Comparison of ENCODE assay signal across 14 cellular contexts in genomic region chr6:70375882-70376281, GRCh38. TPM values are rescaled to one million over a fixed set of nuclear protein-coding genes. Genes with fewer than 3 reads are reported as not detected.
DNase-seq lines count a peak whose midpoint lies in the region; ATAC-seq, FAIRE-seq and TF ChIP-seq lines count a peak whose summit lies in the region.
"Had no signal": no experiment of that assay in that cellular context is flagged by ENCODE, and none has a peak within 500 bp of the region (broad histone marks: within the 10 kb centered on the region; RNA-seq: fewer than 3 reads in every experiment).

No MANE protein-coding gene starts in this region.

- no peak overlapping the region for H3K27ac Mint-ChIP-seq in HFFc6
- no peak overlapping the region for H3K27ac Mint-ChIP-seq in WTC11
- H3K27ac Mint-ChIP-seq in naive thymus-derived CD8-positive, alpha-beta T cell, result no peak overlapping the region
- H3K27ac Mint-ChIP-seq: activated naive CD4-positive, alpha-beta T cell treated with anti-CD3 and anti-CD28 coated beads, Interleukin-2, amount 50 U/mL, for 72 hours; nephron progenitor cell; stimulated activated naive B cell treated with anti-CD40 and anti-IgM and Interleukin-4, amounts not matched to agents 10 μg/mL and 1 μg/mL and 100 μg/mL, for 72 hours had no signal

- no peaks in the 10 kb centered on the region for H3K79me2 ChIP-seq in keratinocyte (ENCODE audit: control insufficient read depth, insufficient read depth, low read length)

- ATAC-seq in WTC11 (peak; percentile 87), HG03159 (IDR thresholded peaks at IDR 0.05; ENCODE audit: unreplicated experiment) (no peak), upper lobe of left lung (ENCODE audit: low FRiP score in 2 of 2) (no peak)
- no peak for ATAC-seq in naive thymus-derived CD8-positive, alpha-beta T cell
- ATAC-seq: activated naive CD4-positive, alpha-beta T cell treated with anti-CD3 and anti-CD28 coated beads, Interleukin-2, amount 50 U/mL, for 72 hours; stimulated activated naive B cell treated with anti-CD40 and anti-IgM and Interleukin-4, amounts not matched to agents 10 μg/mL and 1 μg/mL and 100 μg/mL, for 72 hours had no signal

- H3K4me2 ChIP-seq in keratinocyte (ENCODE audit: control insufficient read depth, extremely low read depth, insufficient read depth, low read depth, low read length), result no peak overlapping the region

- 87% methylated on average over 10 of the region's 10 CpGs for WGBS in upper lobe of left lung, 2 donors

- H3K4me3 Mint-ChIP-seq in HFFc6 (no peak overlapping the region), WTC11 (no peak overlapping the region)
- no peak overlapping the region for H3K4me3 Mint-ChIP-seq in naive thymus-derived CD8-positive, alpha-beta T cell
- H3K4me3 Mint-ChIP-seq: nephron progenitor cell; stimulated activated naive B cell treated with anti-CD40 and anti-IgM and Interleukin-4, amounts not matched to agents 10 μg/mL and 1 μg/mL and 100 μg/mL, for 72 hours had no signal

- intact Hi-C loops in tibial artery (cut with DNase I; ENCODE audit: low total_unique reads), result no loop called here

- H3K9me3 ChIP-seq in keratinocyte (ENCODE audit: control insufficient read depth, low read depth, low read length) (no peaks in the 10 kb centered on the region), upper lobe of left lung (no peaks in the 10 kb centered on the region), tibial artery (no peaks in the 10 kb centered on the region)

- H3K36me3 ChIP-seq in keratinocyte (ENCODE audit: control insufficient read depth in 2 of 2, extremely low read depth in 1 of 2, insufficient read depth in 2 of 2, low read length in 2 of 2) (no peaks in the 10 kb centered on the region), upper lobe of left lung (no peaks in the 10 kb centered on the region), tibial artery (no peaks in the 10 kb centered on the region)

- H2AFZ ChIP-seq in keratinocyte (ENCODE audit: control insufficient read depth, low read length), result no peak overlapping the region

- no peaks in the 10 kb centered on the region for H4K20me1 ChIP-seq in keratinocyte (ENCODE audit: control insufficient read depth, extremely low read depth, insufficient read depth, low read length)

- H3K27ac ChIP-seq in keratinocyte (ENCODE audit: control insufficient read depth, insufficient read depth, low read length) (no peak overlapping the region), upper lobe of left lung (no peak overlapping the region), tibial artery (no peak overlapping the region)

- H3K9ac ChIP-seq in keratinocyte (ENCODE audit: control insufficient read depth, extremely low read depth, insufficient read depth, low read length), result no peak overlapping the region

- dilution Hi-C loops in keratinocyte (cut with MboI; ENCODE audit: extremely low pct_ligation_motif_present, low sequenced_read_pairs), result no loop called here

- H3K36me3 Mint-ChIP-seq in HFFc6 (ENCODE audit: low read depth) (no peaks in the 10 kb centered on the region), WTC11 (no peaks in the 10 kb centered on the region)
- no peaks in the 10 kb centered on the region for H3K36me3 Mint-ChIP-seq in naive thymus-derived CD8-positive, alpha-beta T cell
- H3K36me3 Mint-ChIP-seq: activated naive CD4-positive, alpha-beta T cell treated with anti-CD3 and anti-CD28 coated beads, Interleukin-2, amount 50 U/mL, for 72 hours; stimulated activated naive B cell treated with anti-CD40 and anti-IgM and Interleukin-4, amounts not matched to agents 10 μg/mL and 1 μg/mL and 100 μg/mL, for 72 hours had no signal

- TF ChIP-seq CTCF in D721Med (IDR thresholded peaks at IDR 0.05; ENCODE audit: insufficient read depth, missing control alignments), result peak; percentile 39
- peak; percentile 58 for TF ChIP-seq CTCF in HFFc6 (IDR thresholded peaks at IDR 0.05)
- peak; percentile 31; the same call in 1 of the 2 replicates for TF ChIP-seq CTCF in WTC11 (IDR thresholded peaks at IDR 0.05)
- TF ChIP-seq CTCF in keratinocyte (optimal IDR thresholded peaks at IDR 0.05 in 1 of 3, IDR thresholded peaks at IDR 0.05 in 1 of 3, conservative IDR thresholded peaks at IDR 0.05 in 1 of 3; ENCODE audit: extremely low read depth in 1 of 3, insufficient read depth in 2 of 3, low read length in 3 of 3), result peak in 2 of 3 experiments; percentile 17 to 29
- TF ChIP-seq CTCF in upper lobe of left lung (IDR thresholded peaks at IDR 0.05), result no peak
- TF ChIP-seq CTCF in tibial artery (IDR thresholded peaks at IDR 0.05), result no peak

- CTCF ChIA-PET in WTC11 (lab: Charles Lee), result interaction anchor here (1.7 kb wide), 1 partner anchor 66 kb away, joined by 10 read pairs; no protein-coding TSS in a partner anchor

- POLR2A ChIA-PET in WTC11 (lab: Charles Lee), result no interaction called here
- POLR2A ChIA-PET in naive thymus-derived CD8-positive, alpha-beta T cell (lab: Charles Lee), result no interaction called here

- no peaks in the 10 kb centered on the region for H3K9me3 Mint-ChIP-seq in HFFc6
- H3K9me3 Mint-ChIP-seq in WTC11, result peaks cover 5% of the 10 kb centered on the region; the same call in 1 of the 2 replicates
- H3K9me3 Mint-ChIP-seq in naive thymus-derived CD8-positive, alpha-beta T cell, result no peaks in the 10 kb centered on the region
- H3K9me3 Mint-ChIP-seq: activated naive CD4-positive, alpha-beta T cell treated with anti-CD3 and anti-CD28 coated beads, Interleukin-2, amount 50 U/mL, for 72 hours; nephron progenitor cell; stimulated activated naive B cell treated with anti-CD40 and anti-IgM and Interleukin-4, amounts not matched to agents 10 μg/mL and 1 μg/mL and 100 μg/mL, for 72 hours had no signal

- H3K27me3 Mint-ChIP-seq in HFFc6 (ENCODE audit: insufficient read depth) (peaks cover 11% of the 10 kb centered on the region), WTC11 (ENCODE audit: low read depth) (no peaks in the 10 kb centered on the region)
- peaks cover 17 to 35% (median 24%) of the 10 kb centered on the region in 5 donors for H3K27me3 Mint-ChIP-seq in naive thymus-derived CD8-positive, alpha-beta T cell

- no peak for TF ChIP-seq POLR2A in upper lobe of left lung (IDR thresholded peaks at IDR 0.05)

- no peak for DNase-seq in D721Med (ENCODE audit: insufficient read length, low spot score)
- DNase-seq in HFFc6, result peak; percentile 4
- DNase-seq in WTC11 (ENCODE audit: low spot score), result no peak
- DNase-seq in keratinocyte (ENCODE audit: low read depth, low spot score), result no peak
- no peak for DNase-seq in upper lobe of left lung
- no peak for DNase-seq in tibial artery
- no peak for DNase-seq in naive thymus-derived CD8-positive, alpha-beta T cell
- DNase-seq: effector memory CD4-positive, alpha-beta T cell; NCI-H1694; nephron progenitor cell; stimulated activated naive B cell treated with anti-CD40 and anti-IgM and Interleukin-4, amounts not matched to agents 10 μg/mL and 1 μg/mL and 100 μg/mL, for 72 hours had no signal

- H3K27me3 ChIP-seq in keratinocyte (ENCODE audit: control insufficient read depth, extremely low read depth, insufficient read depth, low read length), result no peaks in the 10 kb centered on the region
- no peaks in the 10 kb centered on the region for H3K27me3 ChIP-seq in upper lobe of left lung
- no peaks in the 10 kb centered on the region for H3K27me3 ChIP-seq in tibial artery

- no peak overlapping the region for H3K4me3 ChIP-seq in keratinocyte (ENCODE audit: control insufficient read depth in 2 of 3, extremely low read depth in 1 of 3, insufficient read depth in 2 of 3, low read depth in 1 of 3, low read length in 3 of 3)
- H3K4me3 ChIP-seq in upper lobe of left lung, result no peak overlapping the region
- H3K4me3 ChIP-seq in tibial artery, result no peak overlapping the region

- H3K4me1 Mint-ChIP-seq in HFFc6 (ENCODE audit: low read depth) (peaks cover 25% of the 10 kb centered on the region), WTC11 (peaks cover 6% of the 10 kb centered on the region)
- H3K4me1 Mint-ChIP-seq in naive thymus-derived CD8-positive, alpha-beta T cell, result no peaks in the 10 kb centered on the region
- H3K4me1 Mint-ChIP-seq: nephron progenitor cell; stimulated activated naive B cell treated with anti-CD40 and anti-IgM and Interleukin-4, amounts not matched to agents 10 μg/mL and 1 μg/mL and 100 μg/mL, for 72 hours had no signal

- H3K4me1 ChIP-seq in keratinocyte (ENCODE audit: control insufficient read depth, extremely low read depth, insufficient read depth, low read length) (peaks cover 18% of the 10 kb centered on the region), upper lobe of left lung (peaks cover 0 to 3% (median 0%) of the 10 kb centered on the region in 4 donors), tibial artery (no peaks in the 10 kb centered on the region)

- no peak for TF ChIP-seq EP300 in upper lobe of left lung (IDR thresholded peaks at IDR 0.05)

- no peaks in the 10 kb centered on the region for H3K9me1 ChIP-seq in keratinocyte (ENCODE audit: control insufficient read depth, extremely low read depth, insufficient read depth, low read length)

- no peak for FAIRE-seq in D721Med (lab: Jason Lieb, UNC)
- FAIRE-seq in keratinocyte (lab: Jason Lieb, UNC), result no peak
- FAIRE-seq: G401.6 had no signal

TF ChIP-seq in WTC11, 78 proteins besides CTCF, POLR2A, EP300 and RAD21 (continues in another document):
- TF ChIP-seq, protein P1, sequence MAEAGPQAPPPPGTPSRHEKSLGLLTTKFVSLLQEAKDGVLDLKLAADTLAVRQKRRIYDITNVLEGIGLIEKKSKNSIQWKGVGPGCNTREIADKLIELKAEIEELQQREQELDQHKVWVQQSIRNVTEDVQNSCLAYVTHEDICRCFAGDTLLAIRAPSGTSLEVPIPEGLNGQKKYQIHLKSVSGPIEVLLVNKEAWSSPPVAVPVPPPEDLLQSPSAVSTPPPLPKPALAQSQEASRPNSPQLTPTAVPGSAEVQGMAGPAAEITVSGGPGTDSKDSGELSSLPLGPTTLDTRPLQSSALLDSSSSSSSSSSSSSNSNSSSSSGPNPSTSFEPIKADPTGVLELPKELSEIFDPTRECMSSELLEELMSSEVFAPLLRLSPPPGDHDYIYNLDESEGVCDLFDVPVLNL (CRISPR knock-in tag; IDR thresholded peaks at IDR 0.05; ENCODE audit: borderline replicate concordance, low read depth), result no peak
- TF ChIP-seq ZNF423 (CRISPR knock-in tag; IDR thresholded peaks at IDR 0.05), result no peak
- no peak for TF ChIP-seq GTF2I (CRISPR knock-in tag; conservative IDR thresholded peaks at IDR 0.05)

RNA-seq across cellular contexts. Expression of gene FAM135A, which starts 37.4 kb away (rescaled TPM):
- total RNA-seq in HFFc6 (2021; fragmentation: NEBNext Ultra II Directional; extraction: Animal tissue kit (Norgen Biotek cat#: 25700)), result 1 to 10 TPM; 2.2 to 4.0 (median 3.9) TPM
- total RNA-seq in WTC11 (2021), result 31.7 to 34.1 TPM (median 32.9 TPM) in 3 replicates
- 13.8 to 21.3 TPM (median 15.9 TPM) in 3 replicates for polyA plus RNA-seq in keratinocyte
- 32.6 TPM for polyA plus RNA-seq in keratinocyte (2011; ENCODE audit: low read depth)
- polyA plus RNA-seq in keratinocyte (2011; cell fraction: cytosol; rRNA removed), result 8.2 and 18.7 TPM in 2 replicates
- 16.8 and 27.8 TPM in 2 replicates for polyA plus RNA-seq in keratinocyte (2011; cell fraction: nucleus; rRNA removed)
- polyA plus RNA-seq in keratinocyte (2012; ENCODE audit: low replicate concordance), result 9.8 and 26.5 TPM in 2 replicates
- 6.1 to 51.2 TPM (median 27.1 TPM) in 3 replicates for polyA minus RNA-seq in keratinocyte
- 11.7 TPM for polyA minus RNA-seq in keratinocyte (2011; cell fraction: cytosol; rRNA and poly(A)+ RNA removed)
- 49.1 and 71.7 TPM in 2 replicates for polyA minus RNA-seq in keratinocyte (2011; cell fraction: nucleus; rRNA and poly(A)+ RNA removed)
- total RNA-seq in upper lobe of left lung, result 10 to 100 TPM; 13.7 to 57.9 (median 29.2) TPM
- 10 to 100 TPM; 10.9 to 11.5 TPM for total RNA-seq in naive thymus-derived CD8-positive, alpha-beta T cell
- polyA plus RNA-seq in naive thymus-derived CD8-positive, alpha-beta T cell, result 1 to 10 TPM; 2.9 to 3.9 (median 3.3) TPM

Comparison
In these comparisons a context has a peak if more than half of its experiments do, and no peak if none do; other contexts are left out.
1. CTCF ChIP-seq: peak in D721Med (single experiment), HFFc6 (single experiment), WTC11 (single experiment) and keratinocyte (2 of 3); none in upper lobe of left lung (0 of 6) and tibial artery (0 of 2).